ENCODE assay signal across 8 cellular contexts in genomic region chrX:20382518-20383291, GRCh38.
A peak's percentile ranks its signal among the peaks of the same experiment; 100 is the strongest.
DNase-seq lines count a peak whose midpoint lies in the region; ATAC-seq, FAIRE-seq and TF ChIP-seq lines count a peak whose summit lies in the region.

No MANE protein-coding gene starts in this region.

- no peaks in the 10 kb centered on the region for H3K36me3 ChIP-seq in pancreas

- H3K9me3 ChIP-seq in pancreas: no peaks in the 10 kb centered on the region

- POLR2A ChIA-PET in activated CD4-positive, alpha-beta memory T cell treated with anti-CD3 and anti-CD28 coated beads for 36 hours (lab: Charles Lee): no interaction called here

- TF ChIP-seq CTCF in pancreas (IDR thresholded peaks at IDR 0.05): no peak

- no peak for FAIRE-seq in pancreas (lab: Jason Lieb, UNC)

- peaks cover 23% of the 10 kb centered on the region for H3K4me1 Mint-ChIP-seq in activated CD4-positive, alpha-beta memory T cell treated with anti-CD3 and anti-CD28 coated beads for 36 hours (ENCODE audit: low read depth)

- H3K27me3 ChIP-seq in pancreas: peaks cover 0 to 15% (median 3%) of the 10 kb centered on the region in 4 donors

- intact Hi-C loops in activated CD4-positive, alpha-beta memory T cell treated with anti-CD3 and anti-CD28 coated beads for 36 hours (cut with micrococcal nuclease): no loop called here
- intact Hi-C loops in pancreas (cut with DNase I): no loop called here

- H3K4me1 ChIP-seq in pancreas: no peaks in the 10 kb centered on the region

- peak overlapping the region; percentile 34 for H3K27ac Mint-ChIP-seq in activated CD4-positive, alpha-beta memory T cell treated with anti-CD3 and anti-CD28 coated beads for 36 hours

- no peaks in the 10 kb centered on the region for H3K9me3 Mint-ChIP-seq in activated CD4-positive, alpha-beta memory T cell treated with anti-CD3 and anti-CD28 coated beads for 36 hours

- H3K27ac ChIP-seq in pancreas: no peak overlapping the region

- no peak overlapping the region for H3K4me3 Mint-ChIP-seq in activated CD4-positive, alpha-beta memory T cell treated with anti-CD3 and anti-CD28 coated beads for 36 hours

- ATAC-seq in HG02970 (IDR thresholded peaks at IDR 0.05; ENCODE audit: low FRiP score, unreplicated experiment) (peak; percentile 51), pancreas (peak; percentile 31 to 70 (median 64)), HG03139 (IDR thresholded peaks at IDR 0.05; ENCODE audit: unreplicated experiment) (no peak)

- CTCF ChIA-PET in activated CD4-positive, alpha-beta memory T cell treated with anti-CD3 and anti-CD28 coated beads for 36 hours (lab: Charles Lee): no interaction called here

- no peak overlapping the region for H3K4me3 ChIP-seq in pancreas

- H3K27me3 Mint-ChIP-seq in activated CD4-positive, alpha-beta memory T cell treated with anti-CD3 and anti-CD28 coated beads for 36 hours: no peaks in the 10 kb centered on the region

- DNase-seq in NCI-H1694 treated with DMSO at 0.1 percent for 48 hours (lab: John Stamatoyannopoulos, UW) (peak; percentile 6), NCI-H1694 (lab: John Stamatoyannopoulos, UW) (no peak), pancreas (no peak), D341Med (ENCODE audit: low spot score) (no peak), NCI-H2107 treated with DMSO at 0.1 percent for 48 hours (lab: John Stamatoyannopoulos, UW; ENCODE audit: unreplicated experiment) (no peak)
- DNase-seq in activated CD4-positive, alpha-beta memory T cell treated with anti-CD3 and anti-CD28 coated beads for 36 hours: peak; percentile 28

- H3K36me3 Mint-ChIP-seq in activated CD4-positive, alpha-beta memory T cell treated with anti-CD3 and anti-CD28 coated beads for 36 hours: no peaks in the 10 kb centered on the region

- 16 to 42% methylated on average over 3 of the region's 3 CpGs for WGBS in pancreas, 2 donors

Comparison
In these comparisons a context has a peak if more than half of its experiments do, and no peak if none do; other contexts are left out.
1. DNase-seq: peak in NCI-H1694 treated with DMSO at 0.1 percent for 48 hours (single experiment) and activated CD4-positive, alpha-beta memory T cell treated with anti-CD3 and anti-CD28 coated beads for 36 hours (single experiment); none in NCI-H1694 (single experiment), pancreas (0 of 6), D341Med (single experiment) and NCI-H2107 treated with DMSO at 0.1 percent for 48 hours (single experiment).